Comparison of ENCODE assay signal across 22 cellular contexts in genomic region chr5:9502864-9503263, GRCh38. TPM values are rescaled to one million over a fixed set of nuclear protein-coding genes. Genes with fewer than 3 reads are reported as not detected.
"Had no signal": no experiment of that assay in that cellular context is flagged by ENCODE, and none has a peak within 500 bp of the region (broad histone marks: within the 10 kb centered on the region; RNA-seq: fewer than 3 reads in every experiment).

No MANE protein-coding gene starts in this region.

- H3K4me3 ChIP-seq: esophagus squamous epithelium, left lung, lower lobe of right lung, mucosa of descending colon, pancreas, stomach, thyroid gland had no signal

- ATAC-seq: effector memory CD8-positive, alpha-beta T cell; left lung; lower lobe of right lung; mucosa of descending colon; natural killer cell treated with Interleukin-12 subunit alpha and Interleukin-12 subunit beta and Interleukin-15 and Interleukin-18, amount 100 ng/mL, for 72 hours; pancreas; stimulated activated effector memory CD8-positive, alpha-beta T cell treated with anti-CD3 and anti-CD28 coated beads, Interleukin-12 subunit alpha, Interleukin-12 subunit beta, amount 100 ng/mL, for 72 hours had no signal

- H3K36me3 ChIP-seq: esophagus squamous epithelium, left lung, lower lobe of right lung, pancreas, stomach, thyroid gland had no signal

- DNase-seq: cerebellar nuclear complex; cortex of kidney; effector memory CD8-positive, alpha-beta T cell; erythroblast; esophagus squamous epithelium; foreskin melanocyte; glutamatergic neuron; kidney; left lung; lower lobe of right lung; mucosa of descending colon; naive B cell; nucleus accumbens; pancreas; retina; stimulated activated CD4-positive, alpha-beta T cell treated with anti-CD3 and anti-CD28 coated beads, Interleukin-2, amount 100 ng/mL, for 24 hours; stimulated activated CD4-positive, alpha-beta T cell treated with anti-CD3 and anti-CD28 coated beads, Interleukin-4, amount 100 ng/mL, for 24 hours; stimulated activated naive CD4-positive, alpha-beta T cell treated with Interleukin-2 at 50 U/mL for 16 hours; stomach; thyroid gland had no signal

- H3K4me1 ChIP-seq: esophagus squamous epithelium, left lung, lower lobe of right lung, stomach, thyroid gland had no signal

- H3K9me3 ChIP-seq: esophagus squamous epithelium, left lung, lower lobe of right lung, mucosa of descending colon, pancreas, stomach, thyroid gland had no signal

- H3K27ac ChIP-seq: esophagus squamous epithelium, left lung, lower lobe of right lung, pancreas, stomach, thyroid gland had no signal

- H3K27me3 ChIP-seq: esophagus squamous epithelium, left lung, pancreas, stomach, thyroid gland had no signal

RNA-seq across cellular contexts. Expression of gene SEMA5A, which starts 43.0 kb away (rescaled TPM):
- total RNA-seq: natural killer cell treated with Interleukin-12 subunit alpha and Interleukin-12 subunit beta and Interleukin-15 and Interleukin-18, amount 100 ng/mL, for 72 hours had no signal
